In the genomic region with DNA sequence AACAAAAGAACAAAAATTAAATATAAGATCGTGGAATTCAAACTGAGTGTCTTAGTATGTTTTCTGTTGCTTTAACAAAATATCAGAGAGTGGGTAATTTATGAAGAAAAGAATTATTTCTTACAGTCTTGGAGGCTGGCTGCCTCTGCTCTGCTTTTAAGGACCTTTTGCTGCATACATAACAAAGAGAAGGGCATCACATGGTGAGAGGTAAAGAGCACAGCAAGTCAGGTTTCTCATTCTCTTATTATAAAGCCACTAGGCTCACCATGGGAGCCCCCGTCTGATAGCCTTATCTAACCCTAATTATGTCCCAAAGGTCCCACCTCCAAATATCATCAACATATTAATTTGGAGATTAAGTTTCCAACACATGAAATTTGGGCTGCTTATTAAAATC, we compare ENCODE assay signal across 15 cellular contexts.
A peak's percentile ranks its signal among the peaks of the same experiment; 100 is the strongest.
DNase-seq lines count a peak whose midpoint lies in the region; ATAC-seq and TF ChIP-seq lines count a peak whose summit lies in the region.
"Had no signal": no experiment of that assay in that cellular context is flagged by ENCODE, and none has a peak within 500 bp of the region (broad histone marks: within the 10 kb centered on the region; RNA-seq: fewer than 3 reads in every experiment).

No MANE protein-coding gene starts in this region.

- no peak overlapping the region for H3K4me3 Mint-ChIP-seq in GM23338
- H3K4me3 Mint-ChIP-seq: B cell; CD4-positive, alpha-beta memory T cell; HFFc6 had no signal

- DNase-seq in GM23338 (ENCODE audit: low spot score), result peak; percentile 62
- peak; percentile 48 for DNase-seq in NCI-H146 (lab: John Stamatoyannopoulos, UW)
- DNase-seq in NT2/D1 (ENCODE audit: low read depth, low spot score), result peak; percentile 27
- DNase-seq in iPS-NIHi7 (ENCODE audit: extremely low spot score), result peak; percentile 22
- no peak for DNase-seq in activated T-cell treated with anti-CD3 and anti-CD28 coated beads, Interleukin-2, amount 50 U/mL, for 1 hour
- DNase-seq in mucosa of gallbladder (ENCODE audit: low spot score), result no peak
- DNase-seq in NCI-H1694 treated with DMSO at 0.1 percent for 48 hours (lab: John Stamatoyannopoulos, UW), result no peak
- DNase-seq: C1 segment of cervical spinal cord; CD4-positive, alpha-beta memory T cell; DMS79; HCEC 1CT; HFFc6 had no signal

- no peaks in the 10 kb centered on the region; the same call in 2 of the 3 replicates for H3K9me3 Mint-ChIP-seq in GM23338
- H3K9me3 Mint-ChIP-seq: HFFc6 had no signal

- H2AFZ ChIP-seq in GM23338, result no peak overlapping the region

- H3K36me3 Mint-ChIP-seq in GM23338 (ENCODE audit: low read depth), result no peaks in the 10 kb centered on the region
- H3K36me3 Mint-ChIP-seq: CD4-positive, alpha-beta memory T cell had no signal

- H3K79me2 ChIP-seq in GM23338 (replicated peaks; ENCODE audit: insufficient read depth), result no peaks in the 10 kb centered on the region

- no peak overlapping the region for H3K9ac ChIP-seq in NT2/D1 (ENCODE audit: insufficient read length, low read depth)

- no peaks in the 10 kb centered on the region for H3K9me2 ChIP-seq in GM23338 (ENCODE audit: insufficient read depth)

- no peak overlapping the region for H3K27ac ChIP-seq in GM23338 (ENCODE audit: low read depth)

- H3K4me1 ChIP-seq in GM23338 (ENCODE audit: insufficient read depth) (peaks cover 16% of the 10 kb centered on the region), NT2/D1 (ENCODE audit: insufficient read depth, insufficient read length) (no peaks in the 10 kb centered on the region)

- no peaks in the 10 kb centered on the region for H3K9me3 ChIP-seq in NT2/D1 (ENCODE audit: insufficient read depth, low read length)

- H3K27me3 ChIP-seq in GM23338 (ENCODE audit: insufficient read depth) (no peaks in the 10 kb centered on the region), NT2/D1 (ENCODE audit: insufficient read depth, insufficient read length) (no peaks in the 10 kb centered on the region)

- no peaks in the 10 kb centered on the region for H3K36me3 ChIP-seq in GM23338 (ENCODE audit: insufficient read depth)
- no peaks in the 10 kb centered on the region for H3K36me3 ChIP-seq in NT2/D1 (ENCODE audit: insufficient read depth, insufficient read length, low read length)

- peaks cover 2% of the 10 kb centered on the region for H3K27me3 Mint-ChIP-seq in GM23338 (ENCODE audit: insufficient read depth, low read depth, poor library complexity)
- H3K27me3 Mint-ChIP-seq: B cell; CD4-positive, alpha-beta memory T cell had no signal

- H3K4me2 ChIP-seq in GM23338, result peak overlapping the region; percentile 30; the same call in 1 of the 2 replicates

- H3K4me1 Mint-ChIP-seq in GM23338, result peaks cover 21% of the 10 kb centered on the region
- H3K4me1 Mint-ChIP-seq: B cell; CD4-positive, alpha-beta memory T cell had no signal

- H3K27ac Mint-ChIP-seq in GM23338, result no peak overlapping the region; the same call in 1 of the 2 replicates
- H3K27ac Mint-ChIP-seq: B cell, HFFc6 had no signal

- H3K4me3 ChIP-seq in GM23338, result no peak overlapping the region
- no peak overlapping the region for H3K4me3 ChIP-seq in NT2/D1 (ENCODE audit: insufficient read length, low read depth)
- H3K4me3 ChIP-seq: GM12878 had no signal

- TF ChIP-seq CTCF in GM23338 (conservative IDR thresholded peaks at IDR 0.05; ENCODE audit: low read depth in 2 of 2), result no peak

- H4K20me1 ChIP-seq in GM23338 (replicated peaks; ENCODE audit: insufficient read depth), result no peaks in the 10 kb centered on the region

- ATAC-seq in GM23338, result peak; percentile 95
- ATAC-seq: GM12878, HepG2 had no signal

- H3F3A ChIP-seq in GM23338 (replicated peaks; ENCODE audit: low read depth), result no peaks in the 10 kb centered on the region

TF ChIP-seq in GM23338, 12 proteins besides CTCF, POLR2A, EP300 and RAD21 (continues in another document):
- TF ChIP-seq, protein P1, sequence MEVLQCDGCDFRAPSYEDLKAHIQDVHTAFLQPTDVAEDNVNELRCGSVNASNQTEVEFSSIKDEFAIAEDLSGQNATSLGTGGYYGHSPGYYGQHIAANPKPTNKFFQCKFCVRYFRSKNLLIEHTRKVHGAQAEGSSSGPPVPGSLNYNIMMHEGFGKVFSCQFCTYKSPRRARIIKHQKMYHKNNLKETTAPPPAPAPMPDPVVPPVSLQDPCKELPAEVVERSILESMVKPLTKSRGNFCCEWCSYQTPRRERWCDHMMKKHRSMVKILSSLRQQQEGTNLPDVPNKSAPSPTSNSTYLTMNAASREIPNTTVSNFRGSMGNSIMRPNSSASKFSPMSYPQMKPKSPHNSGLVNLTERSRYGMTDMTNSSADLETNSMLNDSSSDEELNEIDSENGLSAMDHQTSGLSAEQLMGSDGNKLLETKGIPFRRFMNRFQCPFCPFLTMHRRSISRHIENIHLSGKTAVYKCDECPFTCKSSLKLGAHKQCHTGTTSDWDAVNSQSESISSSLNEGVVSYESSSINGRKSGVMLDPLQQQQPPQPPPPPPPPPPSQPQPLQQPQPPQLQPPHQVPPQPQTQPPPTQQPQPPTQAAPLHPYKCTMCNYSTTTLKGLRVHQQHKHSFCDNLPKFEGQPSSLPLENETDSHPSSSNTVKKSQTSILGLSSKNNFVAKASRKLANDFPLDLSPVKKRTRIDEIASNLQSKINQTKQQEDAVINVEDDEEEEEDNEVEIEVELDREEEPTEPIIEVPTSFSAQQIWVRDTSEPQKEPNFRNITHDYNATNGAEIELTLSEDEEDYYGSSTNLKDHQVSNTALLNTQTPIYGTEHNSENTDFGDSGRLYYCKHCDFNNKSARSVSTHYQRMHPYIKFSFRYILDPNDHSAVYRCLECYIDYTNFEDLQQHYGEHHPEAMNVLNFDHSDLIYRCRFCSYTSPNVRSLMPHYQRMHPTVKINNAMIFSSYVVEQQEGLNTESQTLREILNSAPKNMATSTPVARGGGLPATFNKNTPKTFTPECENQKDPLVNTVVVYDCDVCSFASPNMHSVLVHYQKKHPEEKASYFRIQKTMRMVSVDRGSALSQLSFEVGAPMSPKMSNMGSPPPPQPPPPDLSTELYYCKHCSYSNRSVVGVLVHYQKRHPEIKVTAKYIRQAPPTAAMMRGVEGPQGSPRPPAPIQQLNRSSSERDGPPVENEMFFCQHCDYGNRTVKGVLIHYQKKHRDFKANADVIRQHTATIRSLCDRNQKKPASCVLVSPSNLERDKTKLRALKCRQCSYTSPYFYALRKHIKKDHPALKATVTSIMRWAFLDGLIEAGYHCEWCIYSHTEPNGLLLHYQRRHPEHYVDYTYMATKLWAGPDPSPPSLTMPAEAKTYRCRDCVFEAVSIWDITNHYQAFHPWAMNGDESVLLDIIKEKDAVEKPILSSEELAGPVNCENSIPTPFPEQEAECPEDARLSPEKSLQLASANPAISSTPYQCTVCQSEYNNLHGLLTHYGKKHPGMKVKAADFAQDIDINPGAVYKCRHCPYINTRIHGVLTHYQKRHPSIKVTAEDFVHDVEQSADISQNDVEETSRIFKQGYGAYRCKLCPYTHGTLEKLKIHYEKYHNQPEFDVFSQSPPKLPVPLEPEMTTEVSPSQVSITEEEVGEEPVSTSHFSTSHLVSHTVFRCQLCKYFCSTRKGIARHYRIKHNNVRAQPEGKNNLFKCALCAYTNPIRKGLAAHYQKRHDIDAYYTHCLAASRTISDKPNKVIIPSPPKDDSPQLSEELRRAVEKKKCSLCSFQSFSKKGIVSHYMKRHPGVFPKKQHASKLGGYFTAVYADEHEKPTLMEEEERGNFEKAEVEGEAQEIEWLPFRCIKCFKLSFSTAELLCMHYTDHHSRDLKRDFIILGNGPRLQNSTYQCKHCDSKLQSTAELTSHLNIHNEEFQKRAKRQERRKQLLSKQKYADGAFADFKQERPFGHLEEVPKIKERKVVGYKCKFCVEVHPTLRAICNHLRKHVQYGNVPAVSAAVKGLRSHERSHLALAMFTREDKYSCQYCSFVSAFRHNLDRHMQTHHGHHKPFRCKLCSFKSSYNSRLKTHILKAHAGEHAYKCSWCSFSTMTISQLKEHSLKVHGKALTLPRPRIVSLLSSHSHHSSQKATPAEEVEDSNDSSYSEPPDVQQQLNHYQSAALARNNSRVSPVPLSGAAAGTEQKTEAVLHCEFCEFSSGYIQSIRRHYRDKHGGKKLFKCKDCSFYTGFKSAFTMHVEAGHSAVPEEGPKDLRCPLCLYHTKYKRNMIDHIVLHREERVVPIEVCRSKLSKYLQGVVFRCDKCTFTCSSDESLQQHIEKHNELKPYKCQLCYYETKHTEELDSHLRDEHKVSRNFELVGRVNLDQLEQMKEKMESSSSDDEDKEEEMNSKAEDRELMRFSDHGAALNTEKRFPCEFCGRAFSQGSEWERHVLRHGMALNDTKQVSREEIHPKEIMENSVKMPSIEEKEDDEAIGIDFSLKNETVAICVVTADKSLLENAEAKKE (CRISPR knock-in tag; IDR thresholded peaks at IDR 0.05), result no peak
- TF ChIP-seq CREB1 (CRISPR knock-in tag; IDR thresholded peaks at IDR 0.05; ENCODE audit: low read depth), result no peak
- TF ChIP-seq EZH2phosphoT487 (IDR thresholded peaks at IDR 0.05; ENCODE audit: unreplicated experiment), result no peak
- TF ChIP-seq STAT1 (IDR thresholded peaks at IDR 0.05; ENCODE audit: unreplicated experiment), result no peak
- TF ChIP-seq JUNB (IDR thresholded peaks at IDR 0.05; ENCODE audit: unreplicated experiment), result no peak
- TF ChIP-seq POLR2AphosphoS5 (IDR thresholded peaks at IDR 0.05; ENCODE audit: low read depth), result no peak
- no peak for TF ChIP-seq EZH2 (IDR thresholded peaks at IDR 0.05; ENCODE audit: low read depth, unreplicated experiment)
- no peak for TF ChIP-seq ZNF114 (CRISPR knock-in tag; IDR thresholded peaks at IDR 0.05)
- TF ChIP-seq, protein P2, sequence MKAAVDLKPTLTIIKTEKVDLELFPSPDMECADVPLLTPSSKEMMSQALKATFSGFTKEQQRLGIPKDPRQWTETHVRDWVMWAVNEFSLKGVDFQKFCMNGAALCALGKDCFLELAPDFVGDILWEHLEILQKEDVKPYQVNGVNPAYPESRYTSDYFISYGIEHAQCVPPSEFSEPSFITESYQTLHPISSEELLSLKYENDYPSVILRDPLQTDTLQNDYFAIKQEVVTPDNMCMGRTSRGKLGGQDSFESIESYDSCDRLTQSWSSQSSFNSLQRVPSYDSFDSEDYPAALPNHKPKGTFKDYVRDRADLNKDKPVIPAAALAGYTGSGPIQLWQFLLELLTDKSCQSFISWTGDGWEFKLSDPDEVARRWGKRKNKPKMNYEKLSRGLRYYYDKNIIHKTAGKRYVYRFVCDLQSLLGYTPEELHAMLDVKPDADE (IDR thresholded peaks at IDR 0.05), result no peak
- no peak for TF ChIP-seq ZNF331 (CRISPR knock-in tag; IDR thresholded peaks at IDR 0.05; ENCODE audit: low read depth)

Comparison
In these comparisons a context has a peak if more than half of its experiments do, and no peak if none do; other contexts are left out.
1. DNase-seq: peak in GM23338 (single experiment), NCI-H146 (single experiment), NT2/D1 (single experiment) and iPS-NIHi7 (single experiment); none in activated T-cell treated with anti-CD3 and anti-CD28 coated beads, Interleukin-2, amount 50 U/mL, for 1 hour (single experiment), mucosa of gallbladder (single experiment) and NCI-H1694 treated with DMSO at 0.1 percent for 48 hours (single experiment).